2 cellular contexts compared by ENCODE assay signal in the genomic region with DNA sequence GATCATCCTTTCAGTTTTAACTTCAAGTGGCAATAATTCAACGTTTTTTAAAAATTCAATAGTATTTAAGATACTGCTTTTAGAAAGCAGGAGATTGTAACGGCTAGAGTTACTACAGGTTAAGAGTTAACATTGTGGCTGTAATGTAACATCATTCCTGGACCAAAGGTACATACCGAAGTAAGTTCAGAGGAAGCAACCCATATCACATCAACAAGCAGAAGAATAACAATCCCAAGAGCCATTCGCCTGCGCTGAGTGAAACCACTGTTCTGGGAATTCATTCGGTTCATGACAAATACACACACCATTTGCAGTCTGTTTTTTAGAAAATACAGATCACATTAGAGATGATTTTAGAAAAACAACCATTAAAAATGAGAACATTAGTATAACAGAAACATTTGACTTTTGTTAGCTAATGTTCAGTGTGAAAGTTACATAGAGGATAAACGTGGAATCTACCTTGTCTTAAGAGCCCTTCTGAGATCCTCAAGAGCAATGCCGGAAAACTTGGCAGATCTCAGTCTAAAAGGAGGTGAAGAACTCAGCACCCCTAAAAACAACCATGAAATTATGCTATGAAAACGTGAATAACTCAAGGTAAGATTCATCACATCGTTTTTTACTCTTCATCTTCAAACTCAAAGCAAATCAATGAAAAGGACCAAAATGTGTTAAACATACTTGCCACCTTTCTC.
TF ChIP-seq lines count a peak whose summit lies in the region.

No MANE protein-coding gene starts in this region.

TF ChIP-seq in HEK293, 187 proteins besides CTCF, POLR2A, EP300 and RAD21 (continued from another document):
- TF ChIP-seq, protein P1, sequence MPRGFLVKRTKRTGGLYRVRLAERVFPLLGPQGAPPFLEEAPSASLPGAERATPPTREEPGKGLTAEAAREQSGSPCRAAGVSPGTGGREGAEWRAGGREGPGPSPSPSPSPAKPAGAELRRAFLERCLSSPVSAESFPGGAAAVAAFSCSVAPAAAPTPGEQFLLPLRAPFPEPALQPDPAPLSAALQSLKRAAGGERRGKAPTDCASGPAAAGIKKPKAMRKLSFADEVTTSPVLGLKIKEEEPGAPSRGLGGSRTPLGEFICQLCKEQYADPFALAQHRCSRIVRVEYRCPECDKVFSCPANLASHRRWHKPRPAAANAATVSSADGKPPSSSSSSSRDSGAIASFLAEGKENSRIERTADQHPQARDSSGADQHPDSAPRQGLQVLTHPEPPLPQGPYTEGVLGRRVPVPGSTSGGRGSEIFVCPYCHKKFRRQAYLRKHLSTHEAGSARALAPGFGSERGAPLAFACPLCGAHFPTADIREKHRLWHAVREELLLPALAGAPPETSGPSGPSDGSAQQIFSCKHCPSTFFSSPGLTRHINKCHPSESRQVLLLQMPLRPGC (tag by site-specific recombination; IDR thresholded peaks at IDR 0.05), result no peak
- TF ChIP-seq SALL2 (tag by site-specific recombination; IDR thresholded peaks at IDR 0.05; ENCODE audit: borderline replicate concordance), result no peak
- TF ChIP-seq, protein P2, sequence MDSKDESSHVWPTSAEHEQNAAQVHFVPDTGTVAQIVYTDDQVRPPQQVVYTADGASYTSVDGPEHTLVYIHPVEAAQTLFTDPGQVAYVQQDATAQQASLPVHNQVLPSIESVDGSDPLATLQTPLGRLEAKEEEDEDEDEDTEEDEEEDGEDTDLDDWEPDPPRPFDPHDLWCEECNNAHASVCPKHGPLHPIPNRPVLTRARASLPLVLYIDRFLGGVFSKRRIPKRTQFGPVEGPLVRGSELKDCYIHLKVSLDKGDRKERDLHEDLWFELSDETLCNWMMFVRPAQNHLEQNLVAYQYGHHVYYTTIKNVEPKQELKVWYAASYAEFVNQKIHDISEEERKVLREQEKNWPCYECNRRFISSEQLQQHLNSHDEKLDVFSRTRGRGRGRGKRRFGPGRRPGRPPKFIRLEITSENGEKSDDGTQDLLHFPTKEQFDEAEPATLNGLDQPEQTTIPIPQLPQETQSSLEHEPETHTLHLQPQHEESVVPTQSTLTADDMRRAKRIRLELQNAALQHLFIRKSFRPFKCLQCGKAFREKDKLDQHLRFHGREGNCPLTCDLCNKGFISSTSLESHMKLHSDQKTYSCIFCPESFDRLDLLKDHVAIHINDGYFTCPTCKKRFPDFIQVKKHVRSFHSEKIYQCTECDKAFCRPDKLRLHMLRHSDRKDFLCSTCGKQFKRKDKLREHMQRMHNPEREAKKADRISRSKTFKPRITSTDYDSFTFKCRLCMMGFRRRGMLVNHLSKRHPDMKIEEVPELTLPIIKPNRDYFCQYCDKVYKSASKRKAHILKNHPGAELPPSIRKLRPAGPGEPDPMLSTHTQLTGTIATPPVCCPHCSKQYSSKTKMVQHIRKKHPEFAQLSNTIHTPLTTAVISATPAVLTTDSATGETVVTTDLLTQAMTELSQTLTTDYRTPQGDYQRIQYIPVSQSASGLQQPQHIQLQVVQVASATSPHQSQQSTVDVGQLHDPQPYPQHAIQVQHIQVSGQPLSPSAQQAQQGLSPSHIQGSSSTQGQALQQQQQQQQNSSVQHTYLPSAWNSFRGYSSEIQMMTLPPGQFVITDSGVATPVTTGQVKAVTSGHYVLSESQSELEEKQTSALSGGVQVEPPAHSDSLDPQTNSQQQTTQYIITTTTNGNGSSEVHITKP (tag by site-specific recombination; IDR thresholded peaks at IDR 0.05), result peak; percentile 56; the same call in 1 of the 2 replicates
TF ChIP-seq in HEK293: peak in this region for 2.

TF ChIP-seq in HepG2, 621 proteins besides CTCF, POLR2A, EP300 and RAD21 (continues in another document):
- no peak for TF ChIP-seq FOXA1 (IDR thresholded peaks at IDR 0.05)
- peak; percentile 44; the same call in 1 of the 2 replicates for TF ChIP-seq FOXA1 (CRISPR knock-in tag; IDR thresholded peaks at IDR 0.05)
- TF ChIP-seq NR3C1 (CRISPR knock-in tag; IDR thresholded peaks at IDR 0.05), result no peak
- TF ChIP-seq ZNF652 (CRISPR knock-in tag; IDR thresholded peaks at IDR 0.05; ENCODE audit: borderline replicate concordance, low read depth), result peak; percentile 83; the same call in 1 of the 2 replicates
- no peak for TF ChIP-seq SOX13 (IDR thresholded peaks at IDR 0.05)
- 0 out of 4 replicates have a peak, but pooled peaks of 1 of the 2 experiments have one; percentile 9 for TF ChIP-seq SOX13 (CRISPR knock-in tag; conservative IDR thresholded peaks at IDR 0.05 in 1 of 2, IDR thresholded peaks at IDR 0.05 in 1 of 2)
- peak; percentile 41 for TF ChIP-seq CEBPG (CRISPR knock-in tag; IDR thresholded peaks at IDR 0.05)
- peak; percentile 71 for TF ChIP-seq SAP130 (CRISPR knock-in tag; IDR thresholded peaks at IDR 0.05; ENCODE audit: low read depth)
- TF ChIP-seq ZNF180 (CRISPR knock-in tag; IDR thresholded peaks at IDR 0.05; ENCODE audit: borderline replicate concordance, low read depth), result no peak
- TF ChIP-seq, protein P3, sequence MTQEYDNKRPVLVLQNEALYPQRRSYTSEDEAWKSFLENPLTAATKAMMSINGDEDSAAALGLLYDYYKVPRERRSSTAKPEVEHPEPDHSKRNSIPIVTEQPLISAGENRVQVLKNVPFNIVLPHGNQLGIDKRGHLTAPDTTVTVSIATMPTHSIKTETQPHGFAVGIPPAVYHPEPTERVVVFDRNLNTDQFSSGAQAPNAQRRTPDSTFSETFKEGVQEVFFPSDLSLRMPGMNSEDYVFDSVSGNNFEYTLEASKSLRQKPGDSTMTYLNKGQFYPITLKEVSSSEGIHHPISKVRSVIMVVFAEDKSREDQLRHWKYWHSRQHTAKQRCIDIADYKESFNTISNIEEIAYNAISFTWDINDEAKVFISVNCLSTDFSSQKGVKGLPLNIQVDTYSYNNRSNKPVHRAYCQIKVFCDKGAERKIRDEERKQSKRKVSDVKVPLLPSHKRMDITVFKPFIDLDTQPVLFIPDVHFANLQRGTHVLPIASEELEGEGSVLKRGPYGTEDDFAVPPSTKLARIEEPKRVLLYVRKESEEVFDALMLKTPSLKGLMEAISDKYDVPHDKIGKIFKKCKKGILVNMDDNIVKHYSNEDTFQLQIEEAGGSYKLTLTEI (CRISPR knock-in tag; conservative IDR thresholded peaks at IDR 0.05), result no peak
- TF ChIP-seq HDAC2 (CRISPR knock-in tag; IDR thresholded peaks at IDR 0.05), result peak; percentile 33; the same call in 1 of the 2 replicates
- TF ChIP-seq MLX (CRISPR knock-in tag; IDR thresholded peaks at IDR 0.05), result no peak
- TF ChIP-seq ARID5B (CRISPR knock-in tag; IDR thresholded peaks at IDR 0.05), result peak; percentile 13; the same call in 1 of the 2 replicates
- no peak for TF ChIP-seq MTA3 (CRISPR knock-in tag; IDR thresholded peaks at IDR 0.05)
- TF ChIP-seq EZH2 (conservative IDR thresholded peaks at IDR 0.05; ENCODE audit: low read depth, low read length), result no peak
- no peak for TF ChIP-seq AKAP8 (CRISPR knock-in tag; IDR thresholded peaks at IDR 0.05)
- TF ChIP-seq KMT2A (CRISPR knock-in tag; IDR thresholded peaks at IDR 0.05), result 0 out of 2 replicates have a peak, but pooled peaks have one; percentile 55
- TF ChIP-seq, protein P4, sequence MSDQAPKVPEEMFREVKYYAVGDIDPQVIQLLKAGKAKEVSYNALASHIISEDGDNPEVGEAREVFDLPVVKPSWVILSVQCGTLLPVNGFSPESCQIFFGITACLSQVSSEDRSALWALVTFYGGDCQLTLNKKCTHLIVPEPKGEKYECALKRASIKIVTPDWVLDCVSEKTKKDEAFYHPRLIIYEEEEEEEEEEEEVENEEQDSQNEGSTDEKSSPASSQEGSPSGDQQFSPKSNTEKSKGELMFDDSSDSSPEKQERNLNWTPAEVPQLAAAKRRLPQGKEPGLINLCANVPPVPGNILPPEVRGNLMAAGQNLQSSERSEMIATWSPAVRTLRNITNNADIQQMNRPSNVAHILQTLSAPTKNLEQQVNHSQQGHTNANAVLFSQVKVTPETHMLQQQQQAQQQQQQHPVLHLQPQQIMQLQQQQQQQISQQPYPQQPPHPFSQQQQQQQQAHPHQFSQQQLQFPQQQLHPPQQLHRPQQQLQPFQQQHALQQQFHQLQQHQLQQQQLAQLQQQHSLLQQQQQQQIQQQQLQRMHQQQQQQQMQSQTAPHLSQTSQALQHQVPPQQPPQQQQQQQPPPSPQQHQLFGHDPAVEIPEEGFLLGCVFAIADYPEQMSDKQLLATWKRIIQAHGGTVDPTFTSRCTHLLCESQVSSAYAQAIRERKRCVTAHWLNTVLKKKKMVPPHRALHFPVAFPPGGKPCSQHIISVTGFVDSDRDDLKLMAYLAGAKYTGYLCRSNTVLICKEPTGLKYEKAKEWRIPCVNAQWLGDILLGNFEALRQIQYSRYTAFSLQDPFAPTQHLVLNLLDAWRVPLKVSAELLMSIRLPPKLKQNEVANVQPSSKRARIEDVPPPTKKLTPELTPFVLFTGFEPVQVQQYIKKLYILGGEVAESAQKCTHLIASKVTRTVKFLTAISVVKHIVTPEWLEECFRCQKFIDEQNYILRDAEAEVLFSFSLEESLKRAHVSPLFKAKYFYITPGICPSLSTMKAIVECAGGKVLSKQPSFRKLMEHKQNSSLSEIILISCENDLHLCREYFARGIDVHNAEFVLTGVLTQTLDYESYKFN (CRISPR knock-in tag; conservative IDR thresholded peaks at IDR 0.05), result peak; percentile 40; the same call in 1 of the 2 replicates
- TF ChIP-seq TGIF2 (CRISPR knock-in tag; IDR thresholded peaks at IDR 0.05), result peak; percentile 60; the same call in 1 of the 2 replicates
- no peak; the same call in 1 of the 2 replicates for TF ChIP-seq ZNF230 (CRISPR knock-in tag; IDR thresholded peaks at IDR 0.05)
- TF ChIP-seq SIX1 (CRISPR knock-in tag; IDR thresholded peaks at IDR 0.05; ENCODE audit: borderline replicate concordance), result peak; percentile 10; the same call in 1 of the 2 replicates
- no peak for TF ChIP-seq CEBPB (IDR thresholded peaks at IDR 0.05; ENCODE audit: borderline replicate concordance, low read depth, low read length)
- TF ChIP-seq, protein P5, sequence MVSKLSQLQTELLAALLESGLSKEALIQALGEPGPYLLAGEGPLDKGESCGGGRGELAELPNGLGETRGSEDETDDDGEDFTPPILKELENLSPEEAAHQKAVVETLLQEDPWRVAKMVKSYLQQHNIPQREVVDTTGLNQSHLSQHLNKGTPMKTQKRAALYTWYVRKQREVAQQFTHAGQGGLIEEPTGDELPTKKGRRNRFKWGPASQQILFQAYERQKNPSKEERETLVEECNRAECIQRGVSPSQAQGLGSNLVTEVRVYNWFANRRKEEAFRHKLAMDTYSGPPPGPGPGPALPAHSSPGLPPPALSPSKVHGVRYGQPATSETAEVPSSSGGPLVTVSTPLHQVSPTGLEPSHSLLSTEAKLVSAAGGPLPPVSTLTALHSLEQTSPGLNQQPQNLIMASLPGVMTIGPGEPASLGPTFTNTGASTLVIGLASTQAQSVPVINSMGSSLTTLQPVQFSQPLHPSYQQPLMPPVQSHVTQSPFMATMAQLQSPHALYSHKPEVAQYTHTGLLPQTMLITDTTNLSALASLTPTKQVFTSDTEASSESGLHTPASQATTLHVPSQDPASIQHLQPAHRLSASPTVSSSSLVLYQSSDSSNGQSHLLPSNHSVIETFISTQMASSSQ (IDR thresholded peaks at IDR 0.05; ENCODE audit: low read depth), result no peak
- TF ChIP-seq, protein P5 (CRISPR knock-in tag; IDR thresholded peaks at IDR 0.05; ENCODE audit: borderline replicate concordance), result peak; percentile 19; the same call in 1 of the 2 replicates
- peak; percentile 25; the same call in 1 of the 2 replicates for TF ChIP-seq GZF1 (CRISPR knock-in tag; IDR thresholded peaks at IDR 0.05)
- TF ChIP-seq FOXK1 (CRISPR knock-in tag; IDR thresholded peaks at IDR 0.05; ENCODE audit: borderline replicate concordance, low read depth), result peak; percentile 65; the same call in 1 of the 2 replicates
- TF ChIP-seq ZNF496 (CRISPR knock-in tag; IDR thresholded peaks at IDR 0.05; ENCODE audit: insufficient replicate concordance), result no peak
- 0 out of 2 replicates have a peak, but pooled peaks have one; percentile 60 for TF ChIP-seq TOE1 (CRISPR knock-in tag; IDR thresholded peaks at IDR 0.05)
- no peak for TF ChIP-seq NFE2 (CRISPR knock-in tag; IDR thresholded peaks at IDR 0.05)
- TF ChIP-seq ZNF761 (CRISPR knock-in tag; conservative IDR thresholded peaks at IDR 0.05), result 0 out of 2 replicates have a peak, but pooled peaks have one; percentile 37
- TF ChIP-seq SETDB1 (CRISPR knock-in tag; IDR thresholded peaks at IDR 0.05; ENCODE audit: borderline replicate concordance), result 0 out of 2 replicates have a peak, but pooled peaks have one; percentile 45
- 0 out of 2 replicates have a peak, but pooled peaks have one; percentile 30 for TF ChIP-seq ZSCAN29 (CRISPR knock-in tag; conservative IDR thresholded peaks at IDR 0.05)
